Comparison of ENCODE assay signal across 2 cellular contexts in genomic region chr7:143085603-143086002, GRCh38. TPM values are rescaled to one million over a fixed set of nuclear protein-coding genes. Genes with fewer than 3 reads are reported as not detected.
"Had no signal": no experiment of that assay in that cellular context is flagged by ENCODE, and none has a peak within 500 bp of the region (broad histone marks: within the 10 kb centered on the region; RNA-seq: fewer than 3 reads in every experiment).

No MANE protein-coding gene starts in this region.

RNA-seq across cellular contexts. Expression of gene OR6V1, which starts 33.5 kb away (rescaled TPM):
- polyA plus RNA-seq: GM23248, IMR-90 had no signal

RNA-seq across cellular contexts. Expression of gene PIP, which starts 46.3 kb away (rescaled TPM):
- polyA plus RNA-seq: GM23248, IMR-90 had no signal

RNA-seq across cellular contexts. Expression of gene OR9A2, which starts 58.7 kb away (rescaled TPM):
- polyA plus RNA-seq: GM23248, IMR-90 had no signal
